Comparison of ENCODE assay signal across 14 cellular contexts in genomic region chr9:76799481-76799880, GRCh38. TPM values are rescaled to one million over a fixed set of nuclear protein-coding genes. Genes with fewer than 3 reads are reported as not detected.
DNase-seq lines count a peak whose midpoint lies in the region; ATAC-seq and TF ChIP-seq lines count a peak whose summit lies in the region.
"Had no signal": no experiment of that assay in that cellular context is flagged by ENCODE, and none has a peak within 500 bp of the region (broad histone marks: within the 10 kb centered on the region; RNA-seq: fewer than 3 reads in every experiment).

No MANE protein-coding gene starts in this region.

- no peaks in the 10 kb centered on the region for H3K9me3 ChIP-seq in upper lobe of left lung
- no peaks in the 10 kb centered on the region for H3K9me3 ChIP-seq in suprapubic skin
- H3K9me3 ChIP-seq: BE2C had no signal

- H3K27me3 ChIP-seq in upper lobe of left lung: no peaks in the 10 kb centered on the region
- no peaks in the 10 kb centered on the region for H3K27me3 ChIP-seq in suprapubic skin
- H3K27me3 ChIP-seq: BE2C had no signal

- no peak for DNase-seq in HEK293T (ENCODE audit: extremely low spot score)
- DNase-seq in SW480 (ENCODE audit: low spot score): peak; percentile 35
- no peak for DNase-seq in left colon
- no peak for DNase-seq in upper lobe of left lung
- no peak for DNase-seq in suprapubic skin (ENCODE audit: low spot score in 2 of 2)
- DNase-seq in activated CD4-positive, alpha-beta T cell treated with anti-CD3 and anti-CD28 coated beads, Interleukin-2, amount 50 U/mL, for 4 hours: no peak
- DNase-seq in activated T-cell treated with anti-CD3 and anti-CD28 coated beads for 4 hours: no peak
- DNase-seq: BE2C; CD8-positive, alpha-beta T cell; COR-L47; GM23248 had no signal

- 88 to 92% methylated on average over 1 of the region's 1 CpG for WGBS in upper lobe of left lung, 2 donors
- 65% methylated on average over 1 of the region's 1 CpG for WGBS in suprapubic skin

- CTCF ChIA-PET in HEK293T (lab: Yijun Ruan, JAX): no interaction called here

- H3K27ac ChIP-seq in C4-2B (peak overlapping the region; percentile 100), upper lobe of left lung (no peak overlapping the region), suprapubic skin (no peak overlapping the region)
- H3K27ac ChIP-seq: GM23248 had no signal

- H3K36me3 ChIP-seq in upper lobe of left lung (no peaks in the 10 kb centered on the region), suprapubic skin (no peaks in the 10 kb centered on the region)
- H3K36me3 ChIP-seq: BE2C had no signal

- POLR2A ChIA-PET in HEK293T (lab: Yijun Ruan, JAX): no interaction called here

- peak; percentile 98 for ATAC-seq in left colon
- ATAC-seq in upper lobe of left lung (ENCODE audit: low FRiP score in 2 of 2): no peak
- ATAC-seq: CD8-positive, alpha-beta T cell; HCT116 had no signal

- intact Hi-C loops in left colon (cut with DNase I, micrococcal nuclease): no loop called here

- TF ChIP-seq EP300 in upper lobe of left lung (IDR thresholded peaks at IDR 0.05) (no peak), suprapubic skin (IDR thresholded peaks at IDR 0.05) (no peak)

- H3K4me3 ChIP-seq in upper lobe of left lung (no peak overlapping the region), suprapubic skin (no peak overlapping the region)
- H3K4me3 ChIP-seq: GM23248 had no signal

- H3K4me1 ChIP-seq in upper lobe of left lung (no peaks in the 10 kb centered on the region), suprapubic skin (no peaks in the 10 kb centered on the region)

- TF ChIP-seq POLR2A in upper lobe of left lung (IDR thresholded peaks at IDR 0.05) (no peak), suprapubic skin (IDR thresholded peaks at IDR 0.05) (no peak)

- no peak; the same call in 1 of the 2 replicates for TF ChIP-seq CTCF in C4-2B (conservative IDR thresholded peaks at IDR 0.05)
- TF ChIP-seq CTCF in upper lobe of left lung (IDR thresholded peaks at IDR 0.05): no peak
- no peak for TF ChIP-seq CTCF in suprapubic skin (IDR thresholded peaks at IDR 0.05)

TF ChIP-seq in HEK293T, 16 proteins besides CTCF, POLR2A, EP300 and RAD21:
- TF ChIP-seq BHLHE40 (IDR thresholded peaks at IDR 0.05; ENCODE audit: borderline replicate concordance) (no peak), SP1 (IDR thresholded peaks at IDR 0.05) (no peak), ARNT (IDR thresholded peaks at IDR 0.05) (peak; percentile 29; the same call in 1 of the 2 replicates), CTBP1 (IDR thresholded peaks at IDR 0.05; ENCODE audit: borderline replicate concordance) (peak; percentile 36; the same call in 1 of the 2 replicates), PKNOX1 (IDR thresholded peaks at IDR 0.05) (peak; percentile 65), ELF4 (IDR thresholded peaks at IDR 0.05) (no peak)

RNA-seq across cellular contexts. Expression of gene PCA3, which starts 35.2 kb away (rescaled TPM):
- total RNA-seq in left colon: not detected
- total RNA-seq in upper lobe of left lung: under 1 TPM in 1 of 6 donors, not detected in 5; 0.17 TPM
- under 1 TPM in 1 of 4 donors, not detected in 3; 0.25 TPM for total RNA-seq in suprapubic skin
- total RNA-seq: CD8-positive, alpha-beta T cell; GM23248; HT-29 had no signal
